In the genomic region with DNA sequence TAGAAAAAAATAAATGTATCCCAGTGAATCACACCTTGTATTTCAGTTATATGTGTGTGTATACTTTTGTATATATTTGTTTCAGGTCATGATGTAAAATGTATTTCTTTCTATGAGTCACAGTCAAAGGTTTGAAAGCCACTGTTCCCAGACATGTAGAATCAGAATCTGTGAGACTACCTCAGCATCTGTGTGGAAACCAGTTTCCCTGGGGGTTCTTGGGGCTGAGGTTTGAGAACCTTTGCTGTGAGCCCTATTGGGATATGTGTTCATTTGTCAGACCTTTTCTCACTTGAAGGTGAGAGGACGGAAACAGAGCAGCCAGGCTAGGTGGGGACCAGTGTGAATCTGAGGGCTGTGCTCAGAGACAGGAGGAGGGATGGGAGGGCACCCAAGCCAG, we compare ENCODE assay signal across 9 cellular contexts.
DNase-seq lines count a peak whose midpoint lies in the region; ATAC-seq lines count a peak whose summit lies in the region.
"Had no signal": no experiment of that assay in that cellular context is flagged by ENCODE, and none has a peak within 500 bp of the region (broad histone marks: within the 10 kb centered on the region; RNA-seq: fewer than 3 reads in every experiment).

No MANE protein-coding gene starts in this region.

- ATAC-seq in GM18511 (IDR thresholded peaks at IDR 0.05; ENCODE audit: unreplicated experiment) (peak; percentile 86), HG02623 (IDR thresholded peaks at IDR 0.05; ENCODE audit: unreplicated experiment) (peak; percentile 53)
- no peak for ATAC-seq in activated CD8-positive, alpha-beta T cell treated with anti-CD3 and anti-CD28 coated beads, Interleukin-2, amount 10 ng/mL, durations not matched to agents 7 days and 5 days
- ATAC-seq in activated T-cell treated with anti-CD3 and anti-CD28 coated beads, Interleukin-2, amount 50 U/mL, for 4 hours = no peak

- DNase-seq in SJSA1 (ENCODE audit: low read depth in 1 of 2, low spot score in 2 of 2) (peak in 1 of 2 experiments; percentile 59), neuronal stem cell (ENCODE audit: low spot score) (no peak), AG20443 (ENCODE audit: low spot score) (no peak), germinal center (ENCODE audit: low spot score) (no peak)
- DNase-seq in activated CD8-positive, alpha-beta T cell treated with anti-CD3 and anti-CD28 coated beads, Interleukin-2, amount 10 ng/mL, durations not matched to agents 7 days and 5 days = no peak
- DNase-seq in activated T-cell treated with anti-CD3 and anti-CD28 coated beads, Interleukin-2, amount 50 U/mL, for 4 hours = no peak
- DNase-seq: GDM1 had no signal

- H3K23ac ChIP-seq in neuronal stem cell (ENCODE audit: low read depth, low read length, poor library complexity) = no peak overlapping the region

- no peak overlapping the region for H3K27ac Mint-ChIP-seq in activated CD8-positive, alpha-beta T cell treated with anti-CD3 and anti-CD28 coated beads, Interleukin-2, amount 10 ng/mL, durations not matched to agents 7 days and 5 days

- POLR2A ChIA-PET in activated CD8-positive, alpha-beta T cell treated with anti-CD3 and anti-CD28 coated beads, Interleukin-2, amount 10 ng/mL, durations not matched to agents 7 days and 5 days (lab: Charles Lee) = no interaction called here

- H2BK5ac ChIP-seq in neuronal stem cell (ENCODE audit: low read length) = no peak overlapping the region

- H3K27me3 Mint-ChIP-seq in activated CD8-positive, alpha-beta T cell treated with anti-CD3 and anti-CD28 coated beads, Interleukin-2, amount 10 ng/mL, durations not matched to agents 7 days and 5 days (ENCODE audit: low read depth) = no peaks in the 10 kb centered on the region
- H3K27me3 Mint-ChIP-seq in activated T-cell treated with anti-CD3 and anti-CD28 coated beads, Interleukin-2, amount 50 U/mL, for 4 hours (ENCODE audit: low read depth) = no peaks in the 10 kb centered on the region

- peaks cover 11% of the 10 kb centered on the region for H3K36me3 ChIP-seq in SJSA1
- H3K36me3 ChIP-seq in neuronal stem cell (replicated peaks in 1 of 2; ENCODE audit: control insufficient read depth in 2 of 2, insufficient read depth in 2 of 2, low read length in 2 of 2) = no peaks in the 10 kb centered on the region

- H2BK12ac ChIP-seq in neuronal stem cell (ENCODE audit: low read length) = no peak overlapping the region

- H3K9me3 Mint-ChIP-seq in activated CD8-positive, alpha-beta T cell treated with anti-CD3 and anti-CD28 coated beads, Interleukin-2, amount 10 ng/mL, durations not matched to agents 7 days and 5 days (ENCODE audit: insufficient read depth) = no peaks in the 10 kb centered on the region
- no peaks in the 10 kb centered on the region for H3K9me3 Mint-ChIP-seq in activated T-cell treated with anti-CD3 and anti-CD28 coated beads, Interleukin-2, amount 50 U/mL, for 4 hours

- no peak overlapping the region for H3K9ac ChIP-seq in neuronal stem cell (ENCODE audit: low read depth, low read length, poor library complexity)

- no peak overlapping the region for H2BK15ac ChIP-seq in neuronal stem cell (ENCODE audit: low read length)

- no peaks in the 10 kb centered on the region for H3K79me1 ChIP-seq in neuronal stem cell (ENCODE audit: low read depth, low read length)

- H3K4me1 Mint-ChIP-seq in activated CD8-positive, alpha-beta T cell treated with anti-CD3 and anti-CD28 coated beads, Interleukin-2, amount 10 ng/mL, durations not matched to agents 7 days and 5 days (ENCODE audit: low read depth) = no peaks in the 10 kb centered on the region
- H3K4me1 Mint-ChIP-seq in activated T-cell treated with anti-CD3 and anti-CD28 coated beads, Interleukin-2, amount 50 U/mL, for 4 hours (ENCODE audit: low read depth) = no peaks in the 10 kb centered on the region

- no peak overlapping the region for H3K4ac ChIP-seq in neuronal stem cell (ENCODE audit: low read length)

- no peaks in the 10 kb centered on the region for H3K27me3 ChIP-seq in SJSA1 (replicated peaks)
- no peaks in the 10 kb centered on the region for H3K27me3 ChIP-seq in neuronal stem cell (ENCODE audit: control insufficient read depth in 3 of 3, insufficient read depth in 3 of 3, low read depth in 1 of 3, low read length in 3 of 3)

- no peak overlapping the region for H3K4me2 ChIP-seq in neuronal stem cell (ENCODE audit: insufficient read depth, low read length, poor library complexity, severe bottlenecking)

- H3K27ac ChIP-seq in SJSA1 (peak overlapping the region; percentile 86), neuronal stem cell (replicated peaks; ENCODE audit: low read length) (peak overlapping the region; percentile 51)

- H2AK5ac ChIP-seq in neuronal stem cell (ENCODE audit: low read depth, low read length) = peak overlapping the region; percentile 91

- no peak overlapping the region for H3K4me3 Mint-ChIP-seq in activated CD8-positive, alpha-beta T cell treated with anti-CD3 and anti-CD28 coated beads, Interleukin-2, amount 10 ng/mL, durations not matched to agents 7 days and 5 days
- no peak overlapping the region for H3K4me3 Mint-ChIP-seq in activated T-cell treated with anti-CD3 and anti-CD28 coated beads, Interleukin-2, amount 50 U/mL, for 4 hours

- H3K18ac ChIP-seq in neuronal stem cell (ENCODE audit: low read length) = peak overlapping the region; percentile 86

- no peaks in the 10 kb centered on the region for H3K36me3 Mint-ChIP-seq in activated CD8-positive, alpha-beta T cell treated with anti-CD3 and anti-CD28 coated beads, Interleukin-2, amount 10 ng/mL, durations not matched to agents 7 days and 5 days (ENCODE audit: low read depth)
- H3K36me3 Mint-ChIP-seq in activated T-cell treated with anti-CD3 and anti-CD28 coated beads, Interleukin-2, amount 50 U/mL, for 4 hours (ENCODE audit: insufficient read depth) = peaks cover 16% of the 10 kb centered on the region

- CTCF ChIA-PET in activated CD8-positive, alpha-beta T cell treated with anti-CD3 and anti-CD28 coated beads, Interleukin-2, amount 10 ng/mL, durations not matched to agents 7 days and 5 days (lab: Charles Lee) = no interaction called here

- H3K4me1 ChIP-seq in SJSA1 (replicated peaks) (peaks cover 56% of the 10 kb centered on the region), neuronal stem cell (ENCODE audit: control insufficient read depth in 2 of 2, insufficient read depth in 1 of 2, low read depth in 1 of 2, low read length in 2 of 2) (peaks cover 14 to 30% of the 10 kb centered on the region in 2 donors)

- H2AFZ ChIP-seq in neuronal stem cell (ENCODE audit: low read length) = no peak overlapping the region

- WGBS in neuronal stem cell (ENCODE audit: extremely low coverage in 2 of 2, insufficient read length in 2 of 2, insufficient replicate concordance in 1 of 2), 2 donors = no CpG with 5 or more reads among the region's 1 CpG

- H4K91ac ChIP-seq in neuronal stem cell (ENCODE audit: low read depth, low read length, poor library complexity) = peak overlapping the region; percentile 34

- no peak overlapping the region for H3K14ac ChIP-seq in neuronal stem cell (ENCODE audit: low read length)

- H3K9me3 ChIP-seq in SJSA1 (replicated peaks) (no peaks in the 10 kb centered on the region), neuronal stem cell (replicated peaks in 1 of 2; ENCODE audit: control insufficient read depth in 2 of 2, insufficient read depth in 1 of 2, low read depth in 1 of 2, low read length in 2 of 2) (no peaks in the 10 kb centered on the region)

- no peak overlapping the region for H2BK120ac ChIP-seq in neuronal stem cell (ENCODE audit: low read depth, low read length)

- H4K8ac ChIP-seq in neuronal stem cell (ENCODE audit: low read depth, low read length) = no peak overlapping the region

- H3K4me3 ChIP-seq in SJSA1 (no peak overlapping the region), neuronal stem cell (ENCODE audit: low read length in 2 of 2) (no peak overlapping the region)

Comparison
In these comparisons a context has a peak if more than half of its experiments do, and no peak if none do; other contexts are left out.
1. ATAC-seq: peak in GM18511 (single experiment) and HG02623 (single experiment); none in activated CD8-positive, alpha-beta T cell treated with anti-CD3 and anti-CD28 coated beads, Interleukin-2, amount 10 ng/mL, durations not matched to agents 7 days and 5 days (single experiment) and activated T-cell treated with anti-CD3 and anti-CD28 coated beads, Interleukin-2, amount 50 U/mL, for 4 hours (0 of 2).